2 cellular contexts compared by ENCODE assay signal in the genomic region with DNA sequence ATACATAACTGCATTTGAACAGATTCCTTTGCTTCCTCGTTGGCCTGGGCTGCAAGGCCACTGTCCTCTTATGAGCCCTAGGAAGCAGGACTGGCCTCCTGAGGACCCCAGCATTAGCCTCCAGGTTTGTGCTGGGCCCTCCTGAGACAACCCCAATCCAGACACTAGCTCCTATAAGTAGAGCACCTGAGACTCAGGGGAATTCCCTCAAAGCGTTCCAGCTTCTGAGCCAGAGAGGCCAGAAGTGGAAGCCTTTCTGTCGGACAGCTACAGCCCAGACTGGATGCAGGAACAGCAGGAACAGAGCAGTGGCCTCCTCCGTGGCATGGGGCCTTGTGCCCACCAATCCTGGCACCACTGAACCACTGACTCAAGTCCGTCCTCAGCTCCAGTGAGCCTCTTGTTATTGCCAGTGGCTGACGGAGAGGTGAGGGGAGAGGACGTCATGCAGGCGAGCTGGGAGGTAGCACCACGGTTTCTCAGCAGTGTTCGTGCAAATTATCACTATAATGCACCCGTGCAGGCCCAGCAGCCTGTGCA.
TF ChIP-seq lines count a peak whose summit lies in the region.

No MANE protein-coding gene starts in this region.

TF ChIP-seq in IMR-90, 13 proteins besides CTCF, POLR2A, EP300 and RAD21 (continued from another document):
- TF ChIP-seq, protein P1, sequence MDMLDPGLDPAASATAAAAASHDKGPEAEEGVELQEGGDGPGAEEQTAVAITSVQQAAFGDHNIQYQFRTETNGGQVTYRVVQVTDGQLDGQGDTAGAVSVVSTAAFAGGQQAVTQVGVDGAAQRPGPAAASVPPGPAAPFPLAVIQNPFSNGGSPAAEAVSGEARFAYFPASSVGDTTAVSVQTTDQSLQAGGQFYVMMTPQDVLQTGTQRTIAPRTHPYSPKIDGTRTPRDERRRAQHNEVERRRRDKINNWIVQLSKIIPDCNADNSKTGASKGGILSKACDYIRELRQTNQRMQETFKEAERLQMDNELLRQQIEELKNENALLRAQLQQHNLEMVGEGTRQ (IDR thresholded peaks at IDR 0.05; ENCODE audit: low read depth, low read length), result no peak
- TF ChIP-seq, protein P2, sequence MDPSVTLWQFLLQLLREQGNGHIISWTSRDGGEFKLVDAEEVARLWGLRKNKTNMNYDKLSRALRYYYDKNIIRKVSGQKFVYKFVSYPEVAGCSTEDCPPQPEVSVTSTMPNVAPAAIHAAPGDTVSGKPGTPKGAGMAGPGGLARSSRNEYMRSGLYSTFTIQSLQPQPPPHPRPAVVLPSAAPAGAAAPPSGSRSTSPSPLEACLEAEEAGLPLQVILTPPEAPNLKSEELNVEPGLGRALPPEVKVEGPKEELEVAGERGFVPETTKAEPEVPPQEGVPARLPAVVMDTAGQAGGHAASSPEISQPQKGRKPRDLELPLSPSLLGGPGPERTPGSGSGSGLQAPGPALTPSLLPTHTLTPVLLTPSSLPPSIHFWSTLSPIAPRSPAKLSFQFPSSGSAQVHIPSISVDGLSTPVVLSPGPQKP (IDR thresholded peaks at IDR 0.05; ENCODE audit: borderline replicate concordance, low read depth, low read length), result no peak
- TF ChIP-seq BHLHE40 (IDR thresholded peaks at IDR 0.05; ENCODE audit: low read depth, low read length) (no peak), FOS (IDR thresholded peaks at IDR 0.05; ENCODE audit: low read depth, low read length) (no peak), CEBPB (IDR thresholded peaks at IDR 0.05; ENCODE audit: low read depth, low read length) (no peak), SMC3 (IDR thresholded peaks at IDR 0.05; ENCODE audit: low read depth, low read length) (no peak), RCOR1 (IDR thresholded peaks at IDR 0.05; ENCODE audit: insufficient replicate concordance, low read length) (no peak), CHD1 (IDR thresholded peaks at IDR 0.05; ENCODE audit: low read depth, low read length) (no peak)

TF ChIP-seq in WTC11, 78 proteins besides CTCF, POLR2A, EP300 and RAD21:
- TF ChIP-seq, protein P3, sequence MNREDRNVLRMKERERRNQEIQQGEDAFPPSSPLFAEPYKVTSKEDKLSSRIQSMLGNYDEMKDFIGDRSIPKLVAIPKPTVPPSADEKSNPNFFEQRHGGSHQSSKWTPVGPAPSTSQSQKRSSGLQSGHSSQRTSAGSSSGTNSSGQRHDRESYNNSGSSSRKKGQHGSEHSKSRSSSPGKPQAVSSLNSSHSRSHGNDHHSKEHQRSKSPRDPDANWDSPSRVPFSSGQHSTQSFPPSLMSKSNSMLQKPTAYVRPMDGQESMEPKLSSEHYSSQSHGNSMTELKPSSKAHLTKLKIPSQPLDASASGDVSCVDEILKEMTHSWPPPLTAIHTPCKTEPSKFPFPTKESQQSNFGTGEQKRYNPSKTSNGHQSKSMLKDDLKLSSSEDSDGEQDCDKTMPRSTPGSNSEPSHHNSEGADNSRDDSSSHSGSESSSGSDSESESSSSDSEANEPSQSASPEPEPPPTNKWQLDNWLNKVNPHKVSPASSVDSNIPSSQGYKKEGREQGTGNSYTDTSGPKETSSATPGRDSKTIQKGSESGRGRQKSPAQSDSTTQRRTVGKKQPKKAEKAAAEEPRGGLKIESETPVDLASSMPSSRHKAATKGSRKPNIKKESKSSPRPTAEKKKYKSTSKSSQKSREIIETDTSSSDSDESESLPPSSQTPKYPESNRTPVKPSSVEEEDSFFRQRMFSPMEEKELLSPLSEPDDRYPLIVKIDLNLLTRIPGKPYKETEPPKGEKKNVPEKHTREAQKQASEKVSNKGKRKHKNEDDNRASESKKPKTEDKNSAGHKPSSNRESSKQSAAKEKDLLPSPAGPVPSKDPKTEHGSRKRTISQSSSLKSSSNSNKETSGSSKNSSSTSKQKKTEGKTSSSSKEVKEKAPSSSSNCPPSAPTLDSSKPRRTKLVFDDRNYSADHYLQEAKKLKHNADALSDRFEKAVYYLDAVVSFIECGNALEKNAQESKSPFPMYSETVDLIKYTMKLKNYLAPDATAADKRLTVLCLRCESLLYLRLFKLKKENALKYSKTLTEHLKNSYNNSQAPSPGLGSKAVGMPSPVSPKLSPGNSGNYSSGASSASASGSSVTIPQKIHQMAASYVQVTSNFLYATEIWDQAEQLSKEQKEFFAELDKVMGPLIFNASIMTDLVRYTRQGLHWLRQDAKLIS (CRISPR knock-in tag; IDR thresholded peaks at IDR 0.05; ENCODE audit: borderline replicate concordance), result no peak
- TF ChIP-seq OVOL2 (CRISPR knock-in tag; IDR thresholded peaks at IDR 0.05; ENCODE audit: borderline replicate concordance) (no peak), TEAD1 (CRISPR knock-in tag; IDR thresholded peaks at IDR 0.05) (no peak), JUN (CRISPR knock-in tag; IDR thresholded peaks at IDR 0.05) (no peak), ZNF423 (CRISPR knock-in tag; IDR thresholded peaks at IDR 0.05) (no peak), ZNF396 (CRISPR knock-in tag; IDR thresholded peaks at IDR 0.05; ENCODE audit: borderline replicate concordance) (no peak), ELF4 (CRISPR knock-in tag; IDR thresholded peaks at IDR 0.05; ENCODE audit: low read depth) (no peak), IRF2 (CRISPR knock-in tag; IDR thresholded peaks at IDR 0.05; ENCODE audit: borderline replicate concordance, low read depth) (no peak)
- TF ChIP-seq, protein P4, sequence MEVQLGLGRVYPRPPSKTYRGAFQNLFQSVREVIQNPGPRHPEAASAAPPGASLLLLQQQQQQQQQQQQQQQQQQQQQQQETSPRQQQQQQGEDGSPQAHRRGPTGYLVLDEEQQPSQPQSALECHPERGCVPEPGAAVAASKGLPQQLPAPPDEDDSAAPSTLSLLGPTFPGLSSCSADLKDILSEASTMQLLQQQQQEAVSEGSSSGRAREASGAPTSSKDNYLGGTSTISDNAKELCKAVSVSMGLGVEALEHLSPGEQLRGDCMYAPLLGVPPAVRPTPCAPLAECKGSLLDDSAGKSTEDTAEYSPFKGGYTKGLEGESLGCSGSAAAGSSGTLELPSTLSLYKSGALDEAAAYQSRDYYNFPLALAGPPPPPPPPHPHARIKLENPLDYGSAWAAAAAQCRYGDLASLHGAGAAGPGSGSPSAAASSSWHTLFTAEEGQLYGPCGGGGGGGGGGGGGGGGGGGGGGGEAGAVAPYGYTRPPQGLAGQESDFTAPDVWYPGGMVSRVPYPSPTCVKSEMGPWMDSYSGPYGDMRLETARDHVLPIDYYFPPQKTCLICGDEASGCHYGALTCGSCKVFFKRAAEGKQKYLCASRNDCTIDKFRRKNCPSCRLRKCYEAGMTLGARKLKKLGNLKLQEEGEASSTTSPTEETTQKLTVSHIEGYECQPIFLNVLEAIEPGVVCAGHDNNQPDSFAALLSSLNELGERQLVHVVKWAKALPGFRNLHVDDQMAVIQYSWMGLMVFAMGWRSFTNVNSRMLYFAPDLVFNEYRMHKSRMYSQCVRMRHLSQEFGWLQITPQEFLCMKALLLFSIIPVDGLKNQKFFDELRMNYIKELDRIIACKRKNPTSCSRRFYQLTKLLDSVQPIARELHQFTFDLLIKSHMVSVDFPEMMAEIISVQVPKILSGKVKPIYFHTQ (CRISPR knock-in tag; IDR thresholded peaks at IDR 0.05), result no peak
- TF ChIP-seq, protein P5, sequence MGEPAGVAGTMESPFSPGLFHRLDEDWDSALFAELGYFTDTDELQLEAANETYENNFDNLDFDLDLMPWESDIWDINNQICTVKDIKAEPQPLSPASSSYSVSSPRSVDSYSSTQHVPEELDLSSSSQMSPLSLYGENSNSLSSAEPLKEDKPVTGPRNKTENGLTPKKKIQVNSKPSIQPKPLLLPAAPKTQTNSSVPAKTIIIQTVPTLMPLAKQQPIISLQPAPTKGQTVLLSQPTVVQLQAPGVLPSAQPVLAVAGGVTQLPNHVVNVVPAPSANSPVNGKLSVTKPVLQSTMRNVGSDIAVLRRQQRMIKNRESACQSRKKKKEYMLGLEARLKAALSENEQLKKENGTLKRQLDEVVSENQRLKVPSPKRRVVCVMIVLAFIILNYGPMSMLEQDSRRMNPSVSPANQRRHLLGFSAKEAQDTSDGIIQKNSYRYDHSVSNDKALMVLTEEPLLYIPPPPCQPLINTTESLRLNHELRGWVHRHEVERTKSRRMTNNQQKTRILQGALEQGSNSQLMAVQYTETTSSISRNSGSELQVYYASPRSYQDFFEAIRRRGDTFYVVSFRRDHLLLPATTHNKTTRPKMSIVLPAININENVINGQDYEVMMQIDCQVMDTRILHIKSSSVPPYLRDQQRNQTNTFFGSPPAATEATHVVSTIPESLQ (CRISPR knock-in tag; IDR thresholded peaks at IDR 0.05), result no peak
- TF ChIP-seq, protein P6, sequence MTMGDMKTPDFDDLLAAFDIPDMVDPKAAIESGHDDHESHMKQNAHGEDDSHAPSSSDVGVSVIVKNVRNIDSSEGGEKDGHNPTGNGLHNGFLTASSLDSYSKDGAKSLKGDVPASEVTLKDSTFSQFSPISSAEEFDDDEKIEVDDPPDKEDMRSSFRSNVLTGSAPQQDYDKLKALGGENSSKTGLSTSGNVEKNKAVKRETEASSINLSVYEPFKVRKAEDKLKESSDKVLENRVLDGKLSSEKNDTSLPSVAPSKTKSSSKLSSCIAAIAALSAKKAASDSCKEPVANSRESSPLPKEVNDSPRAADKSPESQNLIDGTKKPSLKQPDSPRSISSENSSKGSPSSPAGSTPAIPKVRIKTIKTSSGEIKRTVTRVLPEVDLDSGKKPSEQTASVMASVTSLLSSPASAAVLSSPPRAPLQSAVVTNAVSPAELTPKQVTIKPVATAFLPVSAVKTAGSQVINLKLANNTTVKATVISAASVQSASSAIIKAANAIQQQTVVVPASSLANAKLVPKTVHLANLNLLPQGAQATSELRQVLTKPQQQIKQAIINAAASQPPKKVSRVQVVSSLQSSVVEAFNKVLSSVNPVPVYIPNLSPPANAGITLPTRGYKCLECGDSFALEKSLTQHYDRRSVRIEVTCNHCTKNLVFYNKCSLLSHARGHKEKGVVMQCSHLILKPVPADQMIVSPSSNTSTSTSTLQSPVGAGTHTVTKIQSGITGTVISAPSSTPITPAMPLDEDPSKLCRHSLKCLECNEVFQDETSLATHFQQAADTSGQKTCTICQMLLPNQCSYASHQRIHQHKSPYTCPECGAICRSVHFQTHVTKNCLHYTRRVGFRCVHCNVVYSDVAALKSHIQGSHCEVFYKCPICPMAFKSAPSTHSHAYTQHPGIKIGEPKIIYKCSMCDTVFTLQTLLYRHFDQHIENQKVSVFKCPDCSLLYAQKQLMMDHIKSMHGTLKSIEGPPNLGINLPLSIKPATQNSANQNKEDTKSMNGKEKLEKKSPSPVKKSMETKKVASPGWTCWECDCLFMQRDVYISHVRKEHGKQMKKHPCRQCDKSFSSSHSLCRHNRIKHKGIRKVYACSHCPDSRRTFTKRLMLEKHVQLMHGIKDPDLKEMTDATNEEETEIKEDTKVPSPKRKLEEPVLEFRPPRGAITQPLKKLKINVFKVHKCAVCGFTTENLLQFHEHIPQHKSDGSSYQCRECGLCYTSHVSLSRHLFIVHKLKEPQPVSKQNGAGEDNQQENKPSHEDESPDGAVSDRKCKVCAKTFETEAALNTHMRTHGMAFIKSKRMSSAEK (CRISPR knock-in tag; IDR thresholded peaks at IDR 0.05; ENCODE audit: borderline replicate concordance), result no peak
